ENCODE assay signal across 8 cellular contexts in genomic region chrX:154804957-154805695, GRCh38. TPM values are rescaled to one million over a fixed set of nuclear protein-coding genes. Genes with fewer than 3 reads are reported as not detected.
DNase-seq lines count a peak whose midpoint lies in the region; ATAC-seq and TF ChIP-seq lines count a peak whose summit lies in the region.

MPP1 (minus strand) TSS chrX:154805485; CDS start chrX:154805373, 112 bp downstream.

- CTCF ChIA-PET in AG04450 (lab: Charles Lee), result interaction anchor here (0.6 to 2.1 kb wide), 3 partner anchors 56 to 484 kb away, joined by 3 to 5 read pairs (median 3); no protein-coding TSS in a partner anchor

- peak; percentile 18 for DNase-seq in AG04450 (ENCODE audit: low read depth, low spot score)
- DNase-seq in NCI-H526 treated with DMSO at 0.1 percent for 48 hours (lab: John Stamatoyannopoulos, UW), result peak; percentile 84
- peak; percentile 14 to 57 for DNase-seq in activated CD8-positive, alpha-beta memory T cell treated with anti-CD3 and anti-CD28 coated beads for 1 hour (ENCODE audit: extremely low read depth in 1 of 2, low read depth in 1 of 2)
- peak; percentile 55 for DNase-seq in effector CD4-positive, alpha-beta T cell
- peak; percentile 60 to 76 for DNase-seq in lung microvascular endothelial cell (ENCODE audit: low read depth in 2 of 2)
- peak; percentile 47 to 61 (median 56) for DNase-seq in stimulated activated CD4-positive, alpha-beta T cell treated with anti-CD3 and anti-CD28 coated beads, TNF-alpha, amount 100 ng/mL, for 4 hours (ENCODE audit: low read depth in 3 of 3)

- peak within 1 kb of the TSS; percentile 74 for H3K4me3 ChIP-seq in AG04450 (ENCODE audit: low read depth, low read length)

- peak; percentile 98 for ATAC-seq in GM18867 (IDR thresholded peaks at IDR 0.05; ENCODE audit: unreplicated experiment)
- ATAC-seq in HG03066 (IDR thresholded peaks at IDR 0.05; ENCODE audit: low read depth, unreplicated experiment), result peak; percentile 84

- POLR2A ChIA-PET in AG04450 (lab: Yijun Ruan, JAX), result interaction anchor here (1.0 to 1.4 kb wide), 2 partner anchors 26 to 41 kb away, joined by 3 to 7 read pairs; no protein-coding TSS in a partner anchor

- peak within 1 kb of the TSS; percentile 47 for H3K27ac ChIP-seq in AG04450 (ENCODE audit: low read depth, low read length)

- no peaks in the 10 kb centered on the region for H3K9me3 ChIP-seq in AG04450 (ENCODE audit: control insufficient read depth, insufficient read depth, low read length)

- H3K27me3 ChIP-seq in AG04450 (ENCODE audit: control insufficient read depth, insufficient read depth, low read length), result no peaks in the 10 kb centered on the region

- no peak for TF ChIP-seq CTCF in AG04450 (IDR thresholded peaks at IDR 0.05; ENCODE audit: low read depth, low read length)

RNA-seq across cellular contexts. Expression of gene MPP1, which starts in this region (rescaled TPM):
- 29.7 and 30.3 TPM in 2 replicates for polyA plus RNA-seq in AG04450 (2011; rRNA removed)
- polyA minus RNA-seq in AG04450 (2011; rRNA and poly(A)+ RNA removed), result 32.3 and 32.4 TPM in 2 replicates
- total RNA-seq in lung microvascular endothelial cell, result 21.4 and 24.8 TPM in 2 replicates

Comparison
In these comparisons a context has a peak if more than half of its experiments do, and no peak if none do; other contexts are left out.
1. Peak in every context shown above with its lines: DNase-seq, ATAC-seq, H3K4me3 ChIP-seq and H3K27ac ChIP-seq.
2. DNase-seq: peak in every context shown above with its lines; median percentile 84 in NCI-H526 treated with DMSO at 0.1 percent for 48 hours; 68 in lung microvascular endothelial cell; 56 in stimulated activated CD4-positive, alpha-beta T cell treated with anti-CD3 and anti-CD28 coated beads, TNF-alpha, amount 100 ng/mL, for 4 hours; 55 in effector CD4-positive, alpha-beta T cell; 36 in activated CD8-positive, alpha-beta memory T cell treated with anti-CD3 and anti-CD28 coated beads for 1 hour; 18 in AG04450.